25 cellular contexts compared by ENCODE assay signal in the genomic region with DNA sequence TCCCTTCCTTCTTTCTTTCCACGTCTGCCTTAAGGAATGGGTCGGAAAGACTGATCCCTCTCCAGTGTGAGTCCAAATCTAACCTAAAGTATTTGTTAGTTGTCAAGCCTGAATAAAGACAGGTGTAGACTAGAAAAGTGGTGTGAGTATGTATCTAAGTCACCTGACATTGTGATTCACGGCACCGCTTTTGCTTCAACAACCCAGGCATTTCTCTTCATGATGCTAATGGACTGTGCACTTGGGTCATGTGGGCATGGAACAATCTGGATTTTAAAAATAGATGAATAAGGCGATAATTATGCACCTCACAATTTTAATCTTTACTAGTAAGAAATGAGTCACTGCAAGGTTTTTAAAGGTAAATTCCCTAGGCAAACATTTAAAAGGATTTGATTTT.
DNase-seq lines count a peak whose midpoint lies in the region; ATAC-seq, FAIRE-seq and TF ChIP-seq lines count a peak whose summit lies in the region.
"Had no signal": no experiment of that assay in that cellular context is flagged by ENCODE, and none has a peak within 500 bp of the region (broad histone marks: within the 10 kb centered on the region; RNA-seq: fewer than 3 reads in every experiment).

No MANE protein-coding gene starts in this region.

- H3K4me1 ChIP-seq in testis (peaks cover 22% of the 10 kb centered on the region), gastroesophageal sphincter (peaks cover 0 to 28% (median 0%) of the 10 kb centered on the region in 3 donors)
- H3K4me1 ChIP-seq: ascending aorta had no signal

- TF ChIP-seq CTCF in bronchial epithelial cell (IDR thresholded peaks at IDR 0.05; ENCODE audit: insufficient read depth, low read length, severe bottlenecking) = no peak
- TF ChIP-seq CTCF in mesothelial cell of epicardium (IDR thresholded peaks at IDR 0.05; ENCODE audit: unreplicated experiment) = no peak
- TF ChIP-seq CTCF in testis (IDR thresholded peaks at IDR 0.05) = no peak
- TF ChIP-seq CTCF in gastroesophageal sphincter (IDR thresholded peaks at IDR 0.05) = no peak

- H3K36me3 ChIP-seq in bronchial epithelial cell (ENCODE audit: control insufficient read depth, insufficient read depth, low read length) = no peaks in the 10 kb centered on the region
- no peaks in the 10 kb centered on the region for H3K36me3 ChIP-seq in testis (ENCODE audit: low read depth, missing control alignments)
- H3K36me3 ChIP-seq in gastroesophageal sphincter = no peaks in the 10 kb centered on the region
- H3K36me3 ChIP-seq: ascending aorta; BLaER1 treated with 17β-estradiol and CSF1 and Interleukin-3, amounts not matched to agents 10 nM and 100 nM; gastrocnemius medialis; sigmoid colon had no signal

- ATAC-seq in gastroesophageal sphincter = no peak
- ATAC-seq: activated T-cell treated with anti-CD3 and anti-CD28 coated beads, Interleukin-2, amount 50 U/mL, for 72 hours; HCT116 had no signal

- H3K4me3 Mint-ChIP-seq in mesothelial cell of epicardium = no peak overlapping the region
- H3K4me3 Mint-ChIP-seq: activated T-cell treated with anti-CD3 and anti-CD28 coated beads, Interleukin-2, amount 50 U/mL, for 72 hours; central memory CD8-positive, alpha-beta T cell; type B pancreatic cell had no signal

- H3K27ac Mint-ChIP-seq in mesothelial cell of epicardium = peak overlapping the region; percentile 72
- H3K27ac Mint-ChIP-seq: activated T-cell treated with anti-CD3 and anti-CD28 coated beads, Interleukin-2, amount 50 U/mL, for 72 hours; progenitor cell of endocrine pancreas; type B pancreatic cell had no signal

- DNase-seq in NCI-H1092 treated with DMSO at 0.1 percent for 48 hours (lab: John Stamatoyannopoulos, UW) (peak; percentile 3), NCI-H1092 (lab: John Stamatoyannopoulos, UW) (no peak), bronchial epithelial cell (ENCODE audit: low read depth) (peak; percentile 91), mesothelial cell of epicardium (ENCODE audit: low spot score in 2 of 2, unreplicated experiment in 2 of 2) (no peak), testis (no peak), activated T-cell treated with anti-CD3 and anti-CD28 coated beads for 4 hours (no peak), NCI-H2081 treated with DMSO at 0.1 percent for 48 hours (lab: John Stamatoyannopoulos, UW) (no peak)
- DNase-seq: activated CD4-positive, alpha-beta T cell treated with anti-CD3 and anti-CD28 coated beads, Interleukin-2, amount 50 U/mL, for 48 hours; activated CD4-positive, CD25-positive, alpha-beta regulatory T cell treated with anti-CD3 and anti-CD28 coated beads, Interleukin-2, amount 50 U/mL, for 72 hours; activated T-cell treated with anti-CD3 and anti-CD28 coated beads, Interleukin-2, amount 50 U/mL, for 72 hours; gastrocnemius medialis; IMR-90; NCI-H187; NCI-H524 treated with DMSO at 0.1 percent for 48 hours; stimulated activated CD4-positive, alpha-beta T cell treated with anti-CD3 and anti-CD28 coated beads, Interleukin-4, amount 100 ng/mL, for 24 hours had no signal

- 80 to 87% methylated on average over 5 of the region's 5 CpGs for WGBS in testis, 2 donors
- 66 to 76% methylated on average over 5 of the region's 5 CpGs for WGBS in gastroesophageal sphincter (ENCODE audit: low coverage in 1 of 2), 2 donors

- TF ChIP-seq EP300 in gastroesophageal sphincter (IDR thresholded peaks at IDR 0.05) = no peak

- H3K9me3 ChIP-seq in testis (no peaks in the 10 kb centered on the region), gastroesophageal sphincter (no peaks in the 10 kb centered on the region)
- H3K9me3 ChIP-seq: ascending aorta; BLaER1 treated with 17β-estradiol and CSF1 and Interleukin-3, amounts not matched to agents 10 nM and 100 nM; gastrocnemius medialis; sigmoid colon had no signal

- H3K4me1 Mint-ChIP-seq in mesothelial cell of epicardium = peaks cover 45% of the 10 kb centered on the region
- H3K4me1 Mint-ChIP-seq: central memory CD8-positive, alpha-beta T cell had no signal

- no peaks in the 10 kb centered on the region for H3K36me3 Mint-ChIP-seq in mesothelial cell of epicardium
- H3K36me3 Mint-ChIP-seq: type B pancreatic cell had no signal

- H3K9me3 Mint-ChIP-seq in mesothelial cell of epicardium = no peaks in the 10 kb centered on the region
- H3K9me3 Mint-ChIP-seq: activated T-cell treated with anti-CD3 and anti-CD28 coated beads, Interleukin-2, amount 50 U/mL, for 72 hours; central memory CD8-positive, alpha-beta T cell; type B pancreatic cell had no signal

- H3K27ac ChIP-seq in testis = peak overlapping the region; percentile 69 to 74
- H3K27ac ChIP-seq in gastroesophageal sphincter = peak overlapping the region in 2 of 4 donors; percentile 57 to 65
- H3K27ac ChIP-seq: 22Rv1; ascending aorta; BLaER1 treated with 17β-estradiol and CSF1 and Interleukin-3, amounts not matched to agents 10 nM and 100 nM had no signal

- no peaks in the 10 kb centered on the region for H3K27me3 ChIP-seq in bronchial epithelial cell (ENCODE audit: control insufficient read depth, insufficient read depth, low read length)
- no peaks in the 10 kb centered on the region for H3K27me3 ChIP-seq in testis
- H3K27me3 ChIP-seq in gastroesophageal sphincter = peaks cover 15% of the 10 kb centered on the region
- H3K27me3 ChIP-seq: ascending aorta; BLaER1 treated with 17β-estradiol and CSF1 and Interleukin-3, amounts not matched to agents 10 nM and 100 nM; sigmoid colon had no signal

- H3K4me3 ChIP-seq in bronchial epithelial cell (ENCODE audit: low read depth, low read length) (no peak overlapping the region), testis (no peak overlapping the region), gastroesophageal sphincter (no peak overlapping the region)
- H3K4me3 ChIP-seq: ascending aorta; BLaER1 treated with 17β-estradiol and CSF1 and Interleukin-3, amounts not matched to agents 10 nM and 100 nM; gastrocnemius medialis; sigmoid colon had no signal

- TF ChIP-seq POLR2A in testis (IDR thresholded peaks at IDR 0.05) (no peak), gastroesophageal sphincter (IDR thresholded peaks at IDR 0.05) (no peak)

- intact Hi-C loops in testis (cut with DNase I; ENCODE audit: low total_unique reads) = no loop called here

- no peak for FAIRE-seq in bronchial epithelial cell (lab: Jason Lieb, UNC)
- FAIRE-seq: G401.6 had no signal

- H3K27me3 Mint-ChIP-seq in mesothelial cell of epicardium (ENCODE audit: low read depth) = peaks cover 11% of the 10 kb centered on the region

Comparison
In these comparisons a context has a peak if more than half of its experiments do, and no peak if none do; other contexts are left out.
1. DNase-seq: peak in NCI-H1092 treated with DMSO at 0.1 percent for 48 hours (single experiment) and bronchial epithelial cell (single experiment); none in NCI-H1092 (single experiment), mesothelial cell of epicardium (0 of 2), testis (single experiment), activated T-cell treated with anti-CD3 and anti-CD28 coated beads for 4 hours (single experiment) and NCI-H2081 treated with DMSO at 0.1 percent for 48 hours (single experiment).